ENCODE assay signal across 1 cellular context in genomic region chr16:29729116-29729521, GRCh38.
TF ChIP-seq lines count a peak whose summit lies in the region.

No MANE protein-coding gene starts in this region.

TF ChIP-seq in GM23338, 12 proteins besides CTCF, POLR2A, EP300 and RAD21 (continued from another document):
- TF ChIP-seq REST (IDR thresholded peaks at IDR 0.05; ENCODE audit: unreplicated experiment) = no peak
- TF ChIP-seq EZH2phosphoT487 (IDR thresholded peaks at IDR 0.05; ENCODE audit: unreplicated experiment) = no peak
- TF ChIP-seq ZNF114 (CRISPR knock-in tag; IDR thresholded peaks at IDR 0.05) = no peak
- no peak for TF ChIP-seq ETS1 (IDR thresholded peaks at IDR 0.05)
- no peak for TF ChIP-seq ZNF462 (CRISPR knock-in tag; IDR thresholded peaks at IDR 0.05)
- no peak for TF ChIP-seq NANOG (IDR thresholded peaks at IDR 0.05; ENCODE audit: borderline replicate concordance)
- no peak for TF ChIP-seq POLR2AphosphoS5 (IDR thresholded peaks at IDR 0.05; ENCODE audit: low read depth)
- no peak for TF ChIP-seq ZNF331 (CRISPR knock-in tag; IDR thresholded peaks at IDR 0.05; ENCODE audit: low read depth)
- no peak for TF ChIP-seq JUNB (IDR thresholded peaks at IDR 0.05; ENCODE audit: unreplicated experiment)
